In the genomic region with DNA sequence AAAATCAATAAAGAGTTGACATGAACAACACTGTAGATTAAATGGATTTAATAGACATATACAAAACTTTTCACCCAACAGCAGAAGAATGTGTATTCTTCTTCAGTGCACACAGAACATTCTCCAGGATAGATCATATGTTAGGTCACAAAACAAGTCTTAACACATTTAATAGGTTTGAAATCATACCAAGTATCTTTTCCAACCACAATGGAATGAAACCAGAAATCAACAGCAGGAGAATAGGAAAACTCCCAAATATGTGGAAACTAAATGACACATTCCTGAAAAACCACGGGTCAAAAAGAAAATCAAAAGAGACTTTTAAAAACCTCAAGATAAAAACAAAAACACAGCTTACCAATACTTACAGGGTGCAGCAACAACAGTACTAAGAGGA, we compare ENCODE assay signal across 16 cellular contexts.
DNase-seq lines count a peak whose midpoint lies in the region; ATAC-seq and TF ChIP-seq lines count a peak whose summit lies in the region.
"Had no signal": no experiment of that assay in that cellular context is flagged by ENCODE, and none has a peak within 500 bp of the region (broad histone marks: within the 10 kb centered on the region; RNA-seq: fewer than 3 reads in every experiment).

No MANE protein-coding gene starts in this region.

- TF ChIP-seq CTCF in RWPE1 (conservative IDR thresholded peaks at IDR 0.05; ENCODE audit: low read depth) (no peak), epithelial cell of esophagus (IDR thresholded peaks at IDR 0.05; ENCODE audit: insufficient read depth, low read depth, low read length, missing control alignments) (no peak), right lobe of liver (IDR thresholded peaks at IDR 0.05) (no peak)

- no peaks in the 10 kb centered on the region for H3K27me3 ChIP-seq in right lobe of liver
- H3K27me3 ChIP-seq: colonic mucosa, heart left ventricle, thyroid gland had no signal

- intact Hi-C loops in right lobe of liver (cut with DNase I), result no loop called here

- H3K4me3 ChIP-seq in epithelial cell of esophagus (ENCODE audit: low read length) (no peak overlapping the region), right lobe of liver (no peak overlapping the region)
- H3K4me3 ChIP-seq: colonic mucosa, heart left ventricle, thyroid gland had no signal

- WGBS in right lobe of liver (ENCODE audit: insufficient coverage, low coverage, low lambda C conversion rate, missing lambda C conversion rate), result 33% methylated on average over 1 of the region's 1 CpG

- no peaks in the 10 kb centered on the region for H3K9me3 ChIP-seq in right lobe of liver
- H3K9me3 ChIP-seq: colonic mucosa, thyroid gland had no signal

- DNase-seq in GM04503 (ENCODE audit: low read depth) (peak; percentile 40), RWPE1 (ENCODE audit: low spot score) (peak; percentile 28), epithelial cell of esophagus (ENCODE audit: low read depth) (peak; percentile 63), myocyte (ENCODE audit: low read depth) (peak; percentile 74), NCI-H1436 treated with DMSO at 0.1 percent for 48 hours (lab: John Stamatoyannopoulos, UW) (no peak), right lobe of liver (no peak)
- DNase-seq: activated CD8-positive, alpha-beta memory T cell treated with anti-CD3 and anti-CD28 coated beads, Interleukin-2, amount 10 ng/mL, durations not matched to agents 7 days and 5 days; colonic mucosa; heart left ventricle; NCI-H526 treated with DMSO at 0.1 percent for 48 hours; nephron progenitor cell; PC-3; stimulated activated naive B cell treated with anti-CD40 and anti-IgM and Interleukin-4, amounts not matched to agents 10 μg/mL and 1 μg/mL and 100 μg/mL, for 72 hours; thyroid gland had no signal

- no peak for ATAC-seq in HG02981 (IDR thresholded peaks at IDR 0.05; ENCODE audit: unreplicated experiment)
- ATAC-seq in HG02759 (IDR thresholded peaks at IDR 0.05; ENCODE audit: unreplicated experiment), result no peak
- ATAC-seq in right lobe of liver, result no peak
- ATAC-seq: activated CD8-positive, alpha-beta memory T cell treated with anti-CD3 and anti-CD28 coated beads, Interleukin-2, amount 10 ng/mL, durations not matched to agents 7 days and 5 days; heart left ventricle; PC-3; stimulated activated naive B cell treated with anti-CD40 and anti-IgM and Interleukin-4, amounts not matched to agents 10 μg/mL and 1 μg/mL and 100 μg/mL, for 72 hours had no signal

- no peaks in the 10 kb centered on the region for H3K4me1 ChIP-seq in right lobe of liver
- H3K4me1 ChIP-seq: colonic mucosa, heart left ventricle, thyroid gland had no signal

- H3K36me3 ChIP-seq in right lobe of liver, result no peaks in the 10 kb centered on the region
- H3K36me3 ChIP-seq: colonic mucosa, heart left ventricle, thyroid gland had no signal

- POLR2A ChIA-PET in RWPE1 (lab: Yijun Ruan, JAX; ENCODE audit: low non-redundant PET), result no interaction called here

- CTCF ChIA-PET in RWPE1 (lab: Yijun Ruan, JAX), result no interaction called here

- H3K27ac ChIP-seq in RWPE1 (no peak overlapping the region), right lobe of liver (no peak overlapping the region)
- H3K27ac ChIP-seq: colonic mucosa, heart left ventricle, thyroid gland had no signal

- no peak for TF ChIP-seq POLR2A in right lobe of liver (IDR thresholded peaks at IDR 0.05)

Comparison
In these comparisons a context has a peak if more than half of its experiments do, and no peak if none do; other contexts are left out.
1. DNase-seq: peak in GM04503 (single experiment), RWPE1 (single experiment), epithelial cell of esophagus (single experiment) and myocyte (single experiment); none in NCI-H1436 treated with DMSO at 0.1 percent for 48 hours (single experiment) and right lobe of liver (0 of 3).